8 cellular contexts compared by ENCODE assay signal in genomic region chr22:23128269-23129108, GRCh38. TPM values are rescaled to one million over a fixed set of nuclear protein-coding genes. Genes with fewer than 3 reads are reported as not detected.
DNase-seq lines count a peak whose midpoint lies in the region; FAIRE-seq and TF ChIP-seq lines count a peak whose summit lies in the region.

No MANE protein-coding gene starts in this region.

- no peak overlapping the region for H3K9ac ChIP-seq in H1 (replicated peaks in 1 of 4; ENCODE audit: extremely low read depth in 1 of 4, low read depth in 3 of 4, low read length in 3 of 4)

- TF ChIP-seq EP300 in H1 (IDR thresholded peaks at IDR 0.05; ENCODE audit: borderline replicate concordance in 1 of 2, low read depth in 2 of 2, low read length in 2 of 2): no peak

- no peak overlapping the region for H3K23ac ChIP-seq in H1 (ENCODE audit: insufficient read length)

- no peak overlapping the region for H2BK5ac ChIP-seq in H1 (ENCODE audit: low read depth, low read length)

- no peaks in the 10 kb centered on the region for H4K20me1 ChIP-seq in H1 (replicated peaks in 1 of 2; ENCODE audit: control insufficient read depth in 1 of 2, insufficient read depth in 2 of 2, low read length in 2 of 2)

- H3K36me3 ChIP-seq in H1 (ENCODE audit: control insufficient read depth in 2 of 4, insufficient read depth in 4 of 4, low read length in 3 of 4): no peaks in the 10 kb centered on the region; a peak in 2 of 8 replicates

- in situ Hi-C loops in GM13976 (cut with MboI; ENCODE audit: low sequenced_read_pairs, unreplicated experiment): no loop called here

- no peak overlapping the region for H3K4me2 ChIP-seq in H1 (ENCODE audit: insufficient read depth in 1 of 2, low read depth in 2 of 2, low read length in 2 of 2)

- TF ChIP-seq CTCF in GM13976 (IDR thresholded peaks at IDR 0.05; ENCODE audit: borderline replicate concordance, control extremely low read depth, extremely low read depth, insufficient read depth, missing control alignments) (peak; percentile 66), H1 (IDR thresholded peaks at IDR 0.05; ENCODE audit: control extremely low read depth in 1 of 3, insufficient read depth in 1 of 3, low read depth in 1 of 3, low read length in 3 of 3) (peak; percentile 76 to 98 (median 85))

- no peak overlapping the region for H2BK12ac ChIP-seq in H1 (ENCODE audit: low read depth, low read length)

- no peaks in the 10 kb centered on the region for H3K23me2 ChIP-seq in H1 (ENCODE audit: low read depth, low read length)

- FAIRE-seq in H1 (lab: Jason Lieb, UNC): peak; percentile 69

- no peaks in the 10 kb centered on the region for H3K79me2 ChIP-seq in H1 (ENCODE audit: control insufficient read depth in 1 of 2, insufficient read depth in 2 of 2, low read length in 2 of 2)

- no peak overlapping the region for H3K4ac ChIP-seq in H1 (replicated peaks; ENCODE audit: insufficient read length, low read depth, low read length)

- no peak overlapping the region for H2BK20ac ChIP-seq in H1 (ENCODE audit: low read length)

- no peaks in the 10 kb centered on the region for H3K9me3 ChIP-seq in H1 (ENCODE audit: insufficient read depth in 2 of 2, low read depth in 1 of 2, low read length in 1 of 2)

- H3K4me3 ChIP-seq in H1 (ENCODE audit: extremely low read depth in 1 of 4, insufficient read depth in 2 of 4, low read depth in 3 of 4, low read length in 4 of 4): no peak overlapping the region

- H3K27me3 ChIP-seq in H1 (replicated peaks in 1 of 4; ENCODE audit: control insufficient read depth in 3 of 4, extremely low read depth in 1 of 4, insufficient read depth in 3 of 4, low read length in 3 of 4): peaks cover 0 to 5% (median 3%) of the 10 kb centered on the region in 4 experiments; a peak in 3 of 7 replicates

- no peak overlapping the region for H3K14ac ChIP-seq in H1 (ENCODE audit: insufficient read length)

- H2BK120ac ChIP-seq in H1 (replicated peaks; ENCODE audit: low read depth, low read length): no peak overlapping the region

- CTCF ChIA-PET in H1 (lab: Charles Lee; ENCODE audit: partially characterized antibody): interaction anchor here (0.7 to 24.3 kb wide), 31 partner anchors 10 to 706 kb away, joined by 3 to 384 read pairs (median 4); partner anchors contain the start of genes GNAZ and RSPH14

- peak; percentile 31 for DNase-seq in A172 (ENCODE audit: low spot score)
- peak; percentile 90 for DNase-seq in GM13976 (ENCODE audit: low spot score)
- DNase-seq in NCI-H748 (lab: John Stamatoyannopoulos, UW; ENCODE audit: unreplicated experiment): peak; percentile 58
- peak; percentile 91 for DNase-seq in activated CD8-positive, alpha-beta memory T cell treated with anti-CD3 and anti-CD28 coated beads for 24 hours
- DNase-seq in H1 (ENCODE audit: low read depth in 1 of 2, low spot score in 2 of 2): peak; percentile 70 to 96
- DNase-seq in midbrain (lab: John Stamatoyannopoulos, UW): peak; percentile 87
- peak; percentile 54 to 59 for DNase-seq in stimulated activated CD8-positive, alpha-beta memory T cell treated with anti-CD3 and anti-CD28 coated beads, Interleukin-2, amount 100 ng/mL, for 1 hour (ENCODE audit: low read depth in 2 of 2)
- DNase-seq in mesenteric fat pad (ENCODE audit: low spot score): no peak

- H2AFZ ChIP-seq in H1 (ENCODE audit: low read length): no peak overlapping the region

- H3K79me1 ChIP-seq in H1 (ENCODE audit: low read depth, low read length): no peaks in the 10 kb centered on the region

- peak overlapping the region; percentile 99 for H2BK15ac ChIP-seq in H1 (ENCODE audit: low read length)

- H4K5ac ChIP-seq in H1 (ENCODE audit: insufficient read length, low read depth, low read length): no peak overlapping the region

- no peak overlapping the region for H4K91ac ChIP-seq in H1 (replicated peaks; ENCODE audit: insufficient read length, low read length)

- no peak overlapping the region for H2AK5ac ChIP-seq in H1 (ENCODE audit: low read depth, low read length)

- no peak overlapping the region for H3K56ac ChIP-seq in H1 (replicated peaks; ENCODE audit: insufficient read length, low read depth, low read length)

- POLR2A ChIA-PET in H1 (lab: Charles Lee; ENCODE audit: partially characterized antibody): no interaction called here

- no peak overlapping the region for H4K8ac ChIP-seq in H1 (ENCODE audit: extremely low read depth, insufficient read depth, low read length)

- WGBS in H1 (ENCODE audit: extremely low coverage in 1 of 2, insufficient coverage in 1 of 2, insufficient read length in 1 of 2, insufficient replicate concordance in 2 of 2, low coverage in 1 of 2, low lambda C conversion rate in 2 of 2, missing lambda C conversion rate in 1 of 2), 2 experiments: 62% methylated on average over 13 of the region's 14 CpGs; no CpG with 5 or more reads in 1 of the 2 experiments

- H3K4me1 ChIP-seq in H1 (replicated peaks in 1 of 4; ENCODE audit: control insufficient read depth in 3 of 4, insufficient read depth in 4 of 4, low read length in 3 of 4): peaks cover 0 to 1% (median 0%) of the 10 kb centered on the region in 4 experiments; a peak in 1 of 7 replicates

- TF ChIP-seq POLR2A in H1 (IDR thresholded peaks at IDR 0.05; ENCODE audit: control extremely low read depth in 1 of 2, low read depth in 2 of 2, low read length in 2 of 2): no peak

- peak; percentile 98 to 99 for TF ChIP-seq RAD21 in H1 (IDR thresholded peaks at IDR 0.05 in 1 of 2, conservative IDR thresholded peaks at IDR 0.05 in 1 of 2; ENCODE audit: low read depth in 2 of 2, low read length in 2 of 2)

- H3K18ac ChIP-seq in H1 (ENCODE audit: extremely low read depth, low read length): no peak overlapping the region

- no peak overlapping the region for H3K27ac ChIP-seq in H1 (ENCODE audit: low read depth, low read length)

TF ChIP-seq in H1, 55 proteins besides CTCF, POLR2A, EP300 and RAD21:
- TF ChIP-seq JUND (IDR thresholded peaks at IDR 0.05; ENCODE audit: low read length) (no peak), SAP30 (IDR thresholded peaks at IDR 0.05; ENCODE audit: insufficient read depth, insufficient replicate concordance, low read length) (no peak), TEAD4 (IDR thresholded peaks at IDR 0.05; ENCODE audit: low read depth, low read length) (peak; percentile 8; the same call in 1 of the 2 replicates), RNF2 (IDR thresholded peaks at IDR 0.05; ENCODE audit: borderline replicate concordance, low read depth, low read length, missing control alignments, poor library complexity, severe bottlenecking) (no peak)

RNA-seq across cellular contexts. Expression of gene RSPH14, which starts 13.3 kb away (rescaled TPM):
- total RNA-seq in A172 (2014; rRNA removed; shearing (Covaris generic)): 0.19 TPM in 1 of 2 replicates, not detected in the other
- total RNA-seq in H1 (2021; fragmentation: NEBNext Ultra II Directional; extraction: Animal tissue kit (Norgen Biotek cat#: 25700)): 0.84 TPM in 1 of 2 replicates, not detected in the other
- 0.28 and 0.30 TPM in 2 replicates for polyA plus RNA-seq in H1 (2011; rRNA removed)
- polyA plus RNA-seq in H1 (2011; cell fraction: cytosol; rRNA removed): 0.28 TPM
- 0.33 TPM for polyA plus RNA-seq in H1 (2011; cell fraction: nucleus; rRNA removed)
- 0.24 to 0.43 TPM (median 0.28 TPM) in 3 of 4 replicates, not detected in the other for polyA plus RNA-seq in H1 (2012, experiment 1 of 2)
- polyA plus RNA-seq in H1 (2012, experiment 2 of 2): 0.22 TPM
- polyA plus RNA-seq in H1 (2013, experiment 1 of 2): 0.10 TPM
- 0.13 TPM for polyA plus RNA-seq in H1 (2013, experiment 2 of 2)
- 0.13 and 0.39 TPM in 2 replicates for polyA minus RNA-seq in H1 (2011; rRNA and poly(A)+ RNA removed)
- not detected for polyA minus RNA-seq in H1 (2011; cell fraction: cytosol; rRNA and poly(A)+ RNA removed)
- not detected for polyA minus RNA-seq in H1 (2011; cell fraction: nucleus; rRNA and poly(A)+ RNA removed)
- total RNA-seq in mesenteric fat pad: not detected

RNA-seq across cellular contexts. Expression of gene RAB36, which starts 16.8 kb away (rescaled TPM):
- total RNA-seq in A172 (2014; rRNA removed; shearing (Covaris generic)): 6.1 and 6.6 TPM in 2 replicates
- 1.0 and 1.1 TPM in 2 replicates for total RNA-seq in H1 (2021; fragmentation: NEBNext Ultra II Directional; extraction: Animal tissue kit (Norgen Biotek cat#: 25700))
- polyA plus RNA-seq in H1 (2011; rRNA removed): 1.4 and 1.5 TPM in 2 replicates
- polyA plus RNA-seq in H1 (2011; cell fraction: cytosol; rRNA removed): 0.75 TPM
- 0.86 TPM for polyA plus RNA-seq in H1 (2011; cell fraction: nucleus; rRNA removed)
- 0.84 to 1.0 TPM (median 0.98 TPM) in 4 replicates for polyA plus RNA-seq in H1 (2012, experiment 1 of 2)
- polyA plus RNA-seq in H1 (2012, experiment 2 of 2): 0.87 TPM
- 0.79 TPM for polyA plus RNA-seq in H1 (2013, experiment 1 of 2)
- polyA plus RNA-seq in H1 (2013, experiment 2 of 2): 0.79 TPM
- polyA minus RNA-seq in H1 (2011; rRNA and poly(A)+ RNA removed): 1.0 and 1.5 TPM in 2 replicates
- 0.44 TPM for polyA minus RNA-seq in H1 (2011; cell fraction: cytosol; rRNA and poly(A)+ RNA removed)
- polyA minus RNA-seq in H1 (2011; cell fraction: nucleus; rRNA and poly(A)+ RNA removed): 0.70 TPM
- total RNA-seq in mesenteric fat pad: 3.2 TPM

RNA-seq across cellular contexts. Expression of gene BCR, which starts 51.8 kb away (rescaled TPM):
- 12.1 and 28.1 TPM in 2 replicates for total RNA-seq in A172 (2014; rRNA removed; shearing (Covaris generic))
- 122 and 130 TPM in 2 replicates for total RNA-seq in H1 (2021; fragmentation: NEBNext Ultra II Directional; extraction: Animal tissue kit (Norgen Biotek cat#: 25700))
- polyA plus RNA-seq in H1 (2011; rRNA removed): 66.7 and 110 TPM in 2 replicates
- polyA plus RNA-seq in H1 (2011; cell fraction: cytosol; rRNA removed): 101 TPM
- polyA plus RNA-seq in H1 (2011; cell fraction: nucleus; rRNA removed): 162 TPM
- 76.6 to 172 TPM (median 129 TPM) in 4 replicates for polyA plus RNA-seq in H1 (2012, experiment 1 of 2)
- polyA plus RNA-seq in H1 (2012, experiment 2 of 2): 53.7 TPM
- 37.8 TPM for polyA plus RNA-seq in H1 (2013, experiment 1 of 2)
- polyA plus RNA-seq in H1 (2013, experiment 2 of 2): 37.4 TPM
- polyA minus RNA-seq in H1 (2011; rRNA and poly(A)+ RNA removed): 150 and 166 TPM in 2 replicates
- polyA minus RNA-seq in H1 (2011; cell fraction: cytosol; rRNA and poly(A)+ RNA removed): 183 TPM
- 71.0 TPM for polyA minus RNA-seq in H1 (2011; cell fraction: nucleus; rRNA and poly(A)+ RNA removed)
- total RNA-seq in mesenteric fat pad: 98.1 TPM

RNA-seq across cellular contexts. Expression of gene GNAZ, which starts 58.2 kb away (rescaled TPM):
- total RNA-seq in A172 (2014; rRNA removed; shearing (Covaris generic)): 8.5 and 8.8 TPM in 2 replicates
- total RNA-seq in H1 (2021; fragmentation: NEBNext Ultra II Directional; extraction: Animal tissue kit (Norgen Biotek cat#: 25700)): 9.6 and 9.7 TPM in 2 replicates
- polyA plus RNA-seq in H1 (2011; rRNA removed): 6.6 and 6.9 TPM in 2 replicates
- 7.7 TPM for polyA plus RNA-seq in H1 (2011; cell fraction: cytosol; rRNA removed)
- polyA plus RNA-seq in H1 (2011; cell fraction: nucleus; rRNA removed): 7.4 TPM
- 5.7 to 7.8 TPM (median 6.8 TPM) in 4 replicates for polyA plus RNA-seq in H1 (2012, experiment 1 of 2)
- 4.4 TPM for polyA plus RNA-seq in H1 (2012, experiment 2 of 2)
- 5.3 TPM for polyA plus RNA-seq in H1 (2013, experiment 1 of 2)
- polyA plus RNA-seq in H1 (2013, experiment 2 of 2): 5.5 TPM
- 6.4 and 7.5 TPM in 2 replicates for polyA minus RNA-seq in H1 (2011; rRNA and poly(A)+ RNA removed)
- polyA minus RNA-seq in H1 (2011; cell fraction: cytosol; rRNA and poly(A)+ RNA removed): 5.6 TPM
- polyA minus RNA-seq in H1 (2011; cell fraction: nucleus; rRNA and poly(A)+ RNA removed): 4.3 TPM
- total RNA-seq in mesenteric fat pad: 18.3 TPM
